ENCODE assay signal across 10 cellular contexts in genomic region chr17:82317394-82318168, GRCh38. TPM values are rescaled to one million over a fixed set of nuclear protein-coding genes. Genes with fewer than 3 reads are reported as not detected.
A peak's percentile ranks its signal among the peaks of the same experiment; 100 is the strongest.
DNase-seq lines count a peak whose midpoint lies in the region; ATAC-seq and TF ChIP-seq lines count a peak whose summit lies in the region.
"Had no signal": no experiment of that assay in that cellular context is flagged by ENCODE, and none has a peak within 500 bp of the region (broad histone marks: within the 10 kb centered on the region; RNA-seq: fewer than 3 reads in every experiment).

TSS of gene CD7 (minus strand) at chr17:82317608. CDS start at chr17:82317495, 113 bp downstream.

- intact Hi-C loops in esophagus squamous epithelium (cut with DNase I): no loop called here

- H3K4me1 Mint-ChIP-seq in stimulated activated effector memory CD8-positive, alpha-beta T cell treated with anti-CD3 and anti-CD28 coated beads, Interleukin-12 subunit alpha, Interleukin-12 subunit beta, amount 100 ng/mL, for 72 hours: peaks cover 42% of the 10 kb centered on the region

- peaks cover 0 to 30% (median 15%) of the 10 kb centered on the region in 3 donors for H3K4me1 ChIP-seq in esophagus squamous epithelium

- 80% methylated on average over 1 of the region's 26 CpGs; no CpG with 5 or more reads in 1 of the 2 donors for WGBS in esophagus squamous epithelium, 2 donors

- peaks cover 45% of the 10 kb centered on the region for H3K36me3 Mint-ChIP-seq in stimulated activated effector memory CD8-positive, alpha-beta T cell treated with anti-CD3 and anti-CD28 coated beads, Interleukin-12 subunit alpha, Interleukin-12 subunit beta, amount 100 ng/mL, for 72 hours

- no peak within 1 kb of the TSS for H3K27ac Mint-ChIP-seq in stimulated activated effector memory CD8-positive, alpha-beta T cell treated with anti-CD3 and anti-CD28 coated beads, Interleukin-12 subunit alpha, Interleukin-12 subunit beta, amount 100 ng/mL, for 72 hours

- H3K9me3 ChIP-seq in esophagus squamous epithelium: no peaks in the 10 kb centered on the region
- H3K9me3 ChIP-seq: MG63 had no signal

- peak within 1 kb of the TSS; percentile 1 to 44 (median 21) for H3K4me3 ChIP-seq in esophagus squamous epithelium
- H3K4me3 ChIP-seq: MG63 had no signal

- TF ChIP-seq CTCF in esophagus squamous epithelium (IDR thresholded peaks at IDR 0.05): no peak

- H3K27me3 ChIP-seq in esophagus squamous epithelium: peaks cover 5 to 80% (median 16%) of the 10 kb centered on the region in 4 donors
- H3K27me3 ChIP-seq: MG63 had no signal

- H3K27ac ChIP-seq in esophagus squamous epithelium: peak within 1 kb of the TSS in 3 of 4 donors; percentile 9 to 49 (median 46)

- TF ChIP-seq POLR2A in esophagus squamous epithelium (IDR thresholded peaks at IDR 0.05): peak in 1 of 4 donors; percentile 46

- ATAC-seq in stimulated activated effector memory CD8-positive, alpha-beta T cell treated with anti-CD3 and anti-CD28 coated beads, Interleukin-12 subunit alpha, Interleukin-12 subunit beta, amount 100 ng/mL, for 72 hours: peak; percentile 81
- no peak for ATAC-seq in HG03039 (IDR thresholded peaks at IDR 0.05; ENCODE audit: unreplicated experiment)

- DNase-seq in T follicular helper cell (ENCODE audit: low read depth) (peak; percentile 53), activated T-cell treated with anti-CD3 and anti-CD28 coated beads for 24 hours (ENCODE audit: low read depth) (peak; percentile 65), esophagus squamous epithelium (lab: John Stamatoyannopoulos, UW) (no peak), kidney glomerular epithelial cell (lab: John Stamatoyannopoulos, UW) (no peak), pons (ENCODE audit: low spot score) (no peak)
- DNase-seq in stimulated activated effector memory CD8-positive, alpha-beta T cell treated with anti-CD3 and anti-CD28 coated beads, Interleukin-12 subunit alpha, Interleukin-12 subunit beta, amount 100 ng/mL, for 72 hours (ENCODE audit: low spot score in 2 of 2): peak; percentile 44 to 80
- no peak for DNase-seq in NK-92 treated with Interleukin-12 subunit alpha and Interleukin-12 subunit beta, amount 100 ng/mL, for 24 hours (lab: John Stamatoyannopoulos, UW)
- DNase-seq: MG63 had no signal

- no peak within 1 kb of the TSS for H3K4me3 Mint-ChIP-seq in stimulated activated effector memory CD8-positive, alpha-beta T cell treated with anti-CD3 and anti-CD28 coated beads, Interleukin-12 subunit alpha, Interleukin-12 subunit beta, amount 100 ng/mL, for 72 hours

- H3K9me3 Mint-ChIP-seq in stimulated activated effector memory CD8-positive, alpha-beta T cell treated with anti-CD3 and anti-CD28 coated beads, Interleukin-12 subunit alpha, Interleukin-12 subunit beta, amount 100 ng/mL, for 72 hours: no peaks in the 10 kb centered on the region

- H3K36me3 ChIP-seq in esophagus squamous epithelium: no peaks in the 10 kb centered on the region
- H3K36me3 ChIP-seq: MG63 had no signal

RNA-seq across cellular contexts. Expression of gene CD7, which starts in this region (rescaled TPM):
- total RNA-seq in esophagus squamous epithelium: 1 to 10 TPM; 3.0 to 4.4 (median 4.1) TPM
- total RNA-seq: OCI-LY7 had no signal

Comparison
In these comparisons a context has a peak if more than half of its experiments do, and no peak if none do; other contexts are left out.
1. DNase-seq: peak in T follicular helper cell (single experiment), activated T-cell treated with anti-CD3 and anti-CD28 coated beads for 24 hours (single experiment) and stimulated activated effector memory CD8-positive, alpha-beta T cell treated with anti-CD3 and anti-CD28 coated beads, Interleukin-12 subunit alpha, Interleukin-12 subunit beta, amount 100 ng/mL, for 72 hours (2 of 2); none in esophagus squamous epithelium (single experiment), kidney glomerular epithelial cell (single experiment), pons (single experiment) and NK-92 treated with Interleukin-12 subunit alpha and Interleukin-12 subunit beta, amount 100 ng/mL, for 24 hours (single experiment).